In the genomic region with DNA sequence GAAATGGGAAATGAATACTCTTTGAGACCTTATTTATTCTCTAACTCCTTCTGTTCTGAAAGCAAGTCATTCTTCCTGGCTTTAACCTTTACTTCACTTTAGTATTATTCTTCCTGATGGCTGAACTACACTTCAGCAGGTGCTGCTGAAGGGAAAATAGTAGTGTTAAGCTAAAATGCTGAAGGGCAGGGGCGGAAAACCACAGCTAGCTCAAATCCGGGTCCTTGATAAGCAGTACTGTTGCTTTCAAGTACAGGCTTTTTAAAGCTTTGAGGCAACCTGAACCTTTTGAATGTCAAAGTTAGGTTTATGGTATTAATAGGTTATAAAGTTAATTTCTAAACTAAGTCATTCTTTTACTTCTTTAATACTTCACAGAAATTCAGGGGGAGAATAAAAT, we compare ENCODE assay signal across 1 cellular context.
TF ChIP-seq lines count a peak whose summit lies in the region.

No MANE protein-coding gene starts in this region.

TF ChIP-seq in GM12878, 131 proteins besides CTCF, POLR2A, EP300 and RAD21:
- no peak for TF ChIP-seq NFIC (IDR thresholded peaks at IDR 0.05; ENCODE audit: low read depth, low read length)
- no peak for TF ChIP-seq RBBP5 (conservative IDR thresholded peaks at IDR 0.05)
- TF ChIP-seq RUNX3 (IDR thresholded peaks at IDR 0.05; ENCODE audit: low read length): peak; percentile 56
